14 cellular contexts compared by ENCODE assay signal in the genomic region with DNA sequence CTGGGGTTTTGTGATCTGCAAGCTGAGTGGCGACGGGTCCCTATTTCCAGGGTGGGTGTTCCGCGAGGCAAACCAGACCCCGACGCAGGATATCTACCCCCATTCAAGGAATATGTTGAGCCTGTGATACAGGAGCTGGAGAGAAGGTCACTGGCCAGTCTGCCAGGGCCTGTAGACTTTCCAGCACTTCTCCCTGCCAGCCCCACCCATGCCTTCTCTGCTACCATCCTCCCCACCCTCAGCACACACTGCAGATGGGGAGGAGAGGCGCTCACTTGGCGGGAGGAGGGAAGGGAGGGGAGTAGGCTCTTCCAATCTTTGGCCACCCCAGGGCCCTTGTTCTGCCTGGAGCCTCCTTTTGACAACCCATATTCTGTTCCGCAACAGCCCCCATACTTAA.
A peak's percentile ranks its signal among the peaks of the same experiment; 100 is the strongest.
DNase-seq lines count a peak whose midpoint lies in the region; FAIRE-seq and TF ChIP-seq lines count a peak whose summit lies in the region.
"Had no signal": no experiment of that assay in that cellular context is flagged by ENCODE, and none has a peak within 500 bp of the region (broad histone marks: within the 10 kb centered on the region; RNA-seq: fewer than 3 reads in every experiment).

No MANE protein-coding gene starts in this region.

- peak; percentile 18 for DNase-seq in EL
- peak; percentile 19 to 60 for DNase-seq in cardiac fibroblast (ENCODE audit: low read depth in 2 of 2)
- no peak for DNase-seq in keratinocyte (ENCODE audit: low read depth, low spot score)
- DNase-seq in putamen (ENCODE audit: low spot score), result no peak
- no peak for DNase-seq in activated T-cell treated with anti-CD3 and anti-CD28 coated beads, Interleukin-2, amount 50 U/mL, for 48 hours
- DNase-seq in NCI-H446 treated with DMSO at 0.1 percent for 48 hours (lab: John Stamatoyannopoulos, UW), result no peak
- DNase-seq in KG1 (lab: John Stamatoyannopoulos, UW), result no peak
- DNase-seq: activated CD4-positive, alpha-beta memory T cell treated with anti-CD3 and anti-CD28 coated beads, Interleukin-2, amount 10 ng/mL, durations not matched to agents 7 days and 5 days; activated naive CD8-positive, alpha-beta T cell treated with anti-CD3 and anti-CD28 coated beads, Interleukin-2, amount 50 U/mL, for 24 hours; CD4-positive, CD25-positive, alpha-beta regulatory T cell; NCI-H510A had no signal

- H3K27ac ChIP-seq in keratinocyte (ENCODE audit: control insufficient read depth, insufficient read depth, low read length) (peak overlapping the region; percentile 99), skeletal muscle tissue (ENCODE audit: low read depth, low read length) (peak overlapping the region; percentile 77)
- H3K27ac ChIP-seq: KMS-11 had no signal

- no peak for FAIRE-seq in keratinocyte (lab: Jason Lieb, UNC)
- FAIRE-seq: GM12878 had no signal

- dilution Hi-C loops in keratinocyte (cut with MboI; ENCODE audit: extremely low pct_ligation_motif_present, low sequenced_read_pairs), result no loop called here

- H3K79me2 ChIP-seq in keratinocyte (ENCODE audit: control insufficient read depth, insufficient read depth, low read length), result no peaks in the 10 kb centered on the region

- no peaks in the 10 kb centered on the region for H3K9me3 ChIP-seq in keratinocyte (ENCODE audit: control insufficient read depth, low read depth, low read length)
- no peaks in the 10 kb centered on the region for H3K9me3 ChIP-seq in skeletal muscle tissue (ENCODE audit: control insufficient read depth in 3 of 3, low read length in 3 of 3)

- H3K9me1 ChIP-seq in keratinocyte (ENCODE audit: control insufficient read depth, extremely low read depth, insufficient read depth, low read length), result no peaks in the 10 kb centered on the region

- no peak for TF ChIP-seq CTCF in cardiac fibroblast (IDR thresholded peaks at IDR 0.05; ENCODE audit: low read depth, low read length)
- no peak for TF ChIP-seq CTCF in keratinocyte (optimal IDR thresholded peaks at IDR 0.05 in 1 of 3, IDR thresholded peaks at IDR 0.05 in 1 of 3, conservative IDR thresholded peaks at IDR 0.05 in 1 of 3; ENCODE audit: extremely low read depth in 1 of 3, insufficient read depth in 2 of 3, low read length in 3 of 3)

- no peaks in the 10 kb centered on the region for H3K36me3 ChIP-seq in keratinocyte (ENCODE audit: control insufficient read depth in 2 of 2, extremely low read depth in 1 of 2, insufficient read depth in 2 of 2, low read length in 2 of 2)
- no peaks in the 10 kb centered on the region for H3K36me3 ChIP-seq in skeletal muscle tissue (ENCODE audit: control insufficient read depth in 3 of 3, insufficient read depth in 3 of 3, low read length in 3 of 3)

- H3K4me1 ChIP-seq in keratinocyte (ENCODE audit: control insufficient read depth, extremely low read depth, insufficient read depth, low read length) (peaks cover 32% of the 10 kb centered on the region), skeletal muscle tissue (ENCODE audit: control insufficient read depth in 3 of 3, insufficient read depth in 3 of 3, low read length in 3 of 3) (peaks cover 16 to 18% (median 17%) of the 10 kb centered on the region in 3 donors)

- H3K4me3 ChIP-seq in cardiac fibroblast (replicated peaks in 1 of 2; ENCODE audit: low read depth in 2 of 2, low read length in 2 of 2), result no peak overlapping the region
- no peak overlapping the region for H3K4me3 ChIP-seq in keratinocyte (ENCODE audit: control insufficient read depth in 2 of 3, extremely low read depth in 1 of 3, insufficient read depth in 2 of 3, low read depth in 1 of 3, low read length in 3 of 3)
- H3K4me3 ChIP-seq in skeletal muscle tissue (ENCODE audit: low read length in 3 of 3), result no peak overlapping the region
- H3K4me3 ChIP-seq: GM12878 had no signal

- no peaks in the 10 kb centered on the region for H4K20me1 ChIP-seq in keratinocyte (ENCODE audit: control insufficient read depth, extremely low read depth, insufficient read depth, low read length)

- H3K9ac ChIP-seq in keratinocyte (ENCODE audit: control insufficient read depth, extremely low read depth, insufficient read depth, low read length), result peak overlapping the region; percentile 91
- peak overlapping the region; percentile 35 to 52 (median 52) for H3K9ac ChIP-seq in skeletal muscle tissue (ENCODE audit: low read depth in 1 of 3, low read length in 3 of 3)
- H3K9ac ChIP-seq: KMS-11 had no signal

- H3K27me3 ChIP-seq in keratinocyte (ENCODE audit: control insufficient read depth, extremely low read depth, insufficient read depth, low read length) (no peaks in the 10 kb centered on the region), skeletal muscle tissue (ENCODE audit: control insufficient read depth in 3 of 3, insufficient read depth in 3 of 3, low read length in 3 of 3) (peaks cover 0 to 11% (median 11%) of the 10 kb centered on the region in 3 donors)

- no peak overlapping the region for H3K4me2 ChIP-seq in keratinocyte (ENCODE audit: control insufficient read depth, extremely low read depth, insufficient read depth, low read depth, low read length)
- H3K4me2 ChIP-seq: KMS-11 had no signal

- H2AFZ ChIP-seq in keratinocyte (ENCODE audit: control insufficient read depth, low read length), result no peak overlapping the region

Comparison
In these comparisons a context has a peak if more than half of its experiments do, and no peak if none do; other contexts are left out.
1. DNase-seq: peak in EL (single experiment) and cardiac fibroblast (2 of 2); none in keratinocyte (single experiment), putamen (single experiment), activated T-cell treated with anti-CD3 and anti-CD28 coated beads, Interleukin-2, amount 50 U/mL, for 48 hours (0 of 2), NCI-H446 treated with DMSO at 0.1 percent for 48 hours (single experiment) and KG1 (single experiment).